12 cellular contexts compared by ENCODE assay signal in the genomic region with DNA sequence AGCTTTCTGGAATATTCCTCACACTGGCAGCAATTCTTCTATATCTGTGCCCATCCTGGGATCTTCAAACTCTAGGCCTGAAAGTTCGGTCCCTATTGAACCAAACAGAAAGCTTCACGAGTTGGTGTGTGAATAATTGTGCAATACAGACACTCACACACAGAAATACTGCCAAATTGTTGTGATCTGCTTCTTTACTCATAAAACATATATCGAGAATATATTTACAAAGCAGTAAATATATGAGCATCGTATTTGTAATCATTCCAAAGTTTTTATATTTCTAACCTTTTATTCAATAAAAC.
"Had no signal": no experiment of that assay in that cellular context is flagged by ENCODE, and none has a peak within 500 bp of the region (broad histone marks: within the 10 kb centered on the region; RNA-seq: fewer than 3 reads in every experiment).

No MANE protein-coding gene starts in this region.

- H3K4me3 ChIP-seq: esophagus squamous epithelium, left ventricle myocardium inferior, thyroid gland, uterus had no signal

- H3K9me3 ChIP-seq: esophagus squamous epithelium, left ventricle myocardium inferior, neutrophil, thyroid gland, uterus had no signal

- H3K4me1 ChIP-seq: esophagus squamous epithelium, left ventricle myocardium inferior, thyroid gland, uterus had no signal

- H3K27me3 ChIP-seq: brain microvascular endothelial cell, esophagus squamous epithelium, neutrophil, thyroid gland, uterus had no signal

- DNase-seq: activated CD4-positive, CD25-positive, alpha-beta regulatory T cell; activated naive CD8-positive, alpha-beta T cell treated with anti-CD3 and anti-CD28 coated beads, Interleukin-2, amount 10 ng/mL, durations not matched to agents 7 days and 5 days; cortex of kidney; effector CD4-positive, alpha-beta T cell; esophagus squamous epithelium; left ventricle myocardium inferior; uterus had no signal

- H3K27ac ChIP-seq: brain microvascular endothelial cell, esophagus squamous epithelium, left ventricle myocardium inferior, neutrophil, thyroid gland, uterus had no signal

- H3K36me3 ChIP-seq: brain microvascular endothelial cell, esophagus squamous epithelium, left ventricle myocardium inferior, neutrophil, thyroid gland, uterus had no signal

- ATAC-seq: naive thymus-derived CD8-positive, alpha-beta T cell; stimulated activated memory B cell treated with anti-CD40 and anti-IgM and Interleukin-4, amounts not matched to agents 10 μg/mL and 1 μg/mL and 100 μg/mL, for 72 hours had no signal
